19 cellular contexts compared by ENCODE assay signal in the genomic region with DNA sequence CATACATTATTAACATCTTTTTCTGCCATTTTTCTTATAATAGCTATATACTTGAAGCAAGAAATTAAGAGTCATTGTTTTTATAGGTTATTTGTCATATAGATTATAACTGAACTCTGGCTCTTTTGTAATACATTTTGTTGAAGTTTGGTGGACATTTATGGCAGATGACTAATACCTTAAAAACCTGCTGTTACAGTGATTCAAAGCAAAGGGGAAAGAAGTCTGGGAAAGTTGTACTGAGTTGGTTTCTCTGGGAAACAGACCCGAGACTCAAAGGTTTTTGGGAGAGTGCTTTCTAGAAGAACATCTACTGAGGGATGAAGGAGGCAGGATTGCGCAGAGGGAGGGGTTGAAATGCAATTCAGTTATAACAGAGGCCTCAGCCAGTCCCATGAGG. TPM values are rescaled to one million over a fixed set of nuclear protein-coding genes. Genes with fewer than 3 reads are reported as not detected.
DNase-seq lines count a peak whose midpoint lies in the region; ATAC-seq, FAIRE-seq and TF ChIP-seq lines count a peak whose summit lies in the region.
"Had no signal": no experiment of that assay in that cellular context is flagged by ENCODE, and none has a peak within 500 bp of the region (broad histone marks: within the 10 kb centered on the region; RNA-seq: fewer than 3 reads in every experiment).

No MANE protein-coding gene starts in this region.

- H3K9me3 ChIP-seq in PC-3 (ENCODE audit: low read length) (no peaks in the 10 kb centered on the region), H1 (ENCODE audit: insufficient read depth in 2 of 2, low read depth in 1 of 2, low read length in 1 of 2) (no peaks in the 10 kb centered on the region)
- H3K9me3 ChIP-seq: pancreas had no signal

- H3K4me1 ChIP-seq in PC-3 (ENCODE audit: insufficient read depth, low read length) = peaks cover 39% of the 10 kb centered on the region
- H3K4me1 ChIP-seq in H1 (replicated peaks in 1 of 4; ENCODE audit: control insufficient read depth in 3 of 4, insufficient read depth in 4 of 4, low read length in 3 of 4) = no peaks in the 10 kb centered on the region; a peak in 1 of 7 replicates

- H3K9me3 Mint-ChIP-seq in Calu3 (ENCODE audit: low read depth, unreplicated experiment) (no peaks in the 10 kb centered on the region), osteocyte (ENCODE audit: unreplicated experiment) (no peaks in the 10 kb centered on the region)
- H3K9me3 Mint-ChIP-seq: activated naive CD4-positive, alpha-beta T cell treated with anti-CD3 and anti-CD28 coated beads, Interleukin-2, amount 50 U/mL, for 72 hours had no signal

- 0 out of 2 replicates have a peak overlapping the region, but pooled peaks have one; percentile 0 for H4K8ac ChIP-seq in H1 (ENCODE audit: extremely low read depth, insufficient read depth, low read length)

- no peak for TF ChIP-seq POLR2A in H1 (IDR thresholded peaks at IDR 0.05; ENCODE audit: control extremely low read depth in 1 of 2, low read depth in 2 of 2, low read length in 2 of 2)

- no peaks in the 10 kb centered on the region for H3F3A ChIP-seq in PC-3 (ENCODE audit: low read length, unreplicated experiment)

- H3K9ac ChIP-seq in PC-3 (ENCODE audit: low read length) (peak overlapping the region; percentile 79), H1 (replicated peaks in 1 of 4; ENCODE audit: extremely low read depth in 1 of 4, low read depth in 3 of 4, low read length in 3 of 4) (no peak overlapping the region)

- H3K18ac ChIP-seq in H1 (ENCODE audit: extremely low read depth, low read length) = no peak overlapping the region

- H2AFZ ChIP-seq in PC-3 (ENCODE audit: low read length) (peak overlapping the region; percentile 56), H1 (ENCODE audit: low read length) (no peak overlapping the region)

- H3K4me3 ChIP-seq in PC-3 (ENCODE audit: low read length) (peak overlapping the region; percentile 35; the same call in 1 of the 2 replicates), H1 (ENCODE audit: extremely low read depth in 1 of 4, insufficient read depth in 2 of 4, low read depth in 3 of 4, low read length in 4 of 4) (no peak overlapping the region)
- H3K4me3 ChIP-seq: K562, lung, pancreas had no signal

- no peaks in the 10 kb centered on the region for H3K27me3 ChIP-seq in PC-3 (ENCODE audit: low read length)
- no peaks in the 10 kb centered on the region for H3K27me3 ChIP-seq in H1 (replicated peaks in 1 of 4; ENCODE audit: control insufficient read depth in 3 of 4, extremely low read depth in 1 of 4, insufficient read depth in 3 of 4, low read length in 3 of 4)
- H3K27me3 ChIP-seq: pancreas had no signal

- no peak overlapping the region for H3K56ac ChIP-seq in H1 (replicated peaks; ENCODE audit: insufficient read length, low read depth, low read length)

- ATAC-seq in PC-3 = peak; percentile 70
- ATAC-seq: activated CD8-positive, alpha-beta memory T cell treated with anti-CD3 and anti-CD28 coated beads, Interleukin-2, amount 10 ng/mL, durations not matched to agents 7 days and 5 days; activated naive CD4-positive, alpha-beta T cell treated with anti-CD3 and anti-CD28 coated beads, Interleukin-2, amount 50 U/mL, for 72 hours; K562; pancreas had no signal

- 92% methylated on average over 2 of the region's 2 CpGs; no CpG with 5 or more reads in 1 of the 2 experiments for WGBS in H1 (ENCODE audit: extremely low coverage in 1 of 2, insufficient coverage in 1 of 2, insufficient read length in 1 of 2, insufficient replicate concordance in 2 of 2, low coverage in 1 of 2, low lambda C conversion rate in 2 of 2, missing lambda C conversion rate in 1 of 2), 2 experiments

- no peak overlapping the region for H2AK5ac ChIP-seq in H1 (ENCODE audit: low read depth, low read length)

- in situ Hi-C loops in ACHN (cut with HindIII; ENCODE audit: low pct_ligation_motif_present, low pct_unique_long_range_greater_than_20kb, low sequenced_read_pairs) = no loop called here

- peaks cover 44% of the 10 kb centered on the region for H3K4me1 Mint-ChIP-seq in Calu3 (ENCODE audit: low read depth, unreplicated experiment)
- peaks cover 35% of the 10 kb centered on the region for H3K4me1 Mint-ChIP-seq in osteocyte (ENCODE audit: unreplicated experiment)

- no peaks in the 10 kb centered on the region for H3K27me3 Mint-ChIP-seq in Calu3 (ENCODE audit: unreplicated experiment)
- no peaks in the 10 kb centered on the region for H3K27me3 Mint-ChIP-seq in osteocyte (ENCODE audit: unreplicated experiment)
- H3K27me3 Mint-ChIP-seq: activated CD8-positive, alpha-beta memory T cell treated with anti-CD3 and anti-CD28 coated beads, Interleukin-2, amount 10 ng/mL, durations not matched to agents 7 days and 5 days; CD4-positive, CD25-positive, alpha-beta regulatory T cell had no signal

- H3K27ac ChIP-seq in PC-3 (ENCODE audit: low read length) (peak overlapping the region; percentile 99), H1 (ENCODE audit: low read depth, low read length) (no peak overlapping the region)
- H3K27ac ChIP-seq: pancreas had no signal

- no peaks in the 10 kb centered on the region for H3K9me2 ChIP-seq in PC-3 (replicated peaks; ENCODE audit: low read length)

- no peak overlapping the region for H3K4ac ChIP-seq in H1 (replicated peaks; ENCODE audit: insufficient read length, low read depth, low read length)

- CTCF ChIA-PET in Calu3 (lab: Charles Lee) (interaction anchor here (3.7 kb wide), 1 partner anchor 122 kb away, joined by 50 read pairs; no protein-coding TSS in a partner anchor), PC-3 (lab: Charles Lee) (interaction anchor here (0.6 kb wide), 1 partner anchor 11 kb away, joined by 3 read pairs; no protein-coding TSS in a partner anchor), H1 (lab: Charles Lee; ENCODE audit: partially characterized antibody) (interaction anchor here (0.7 to 4.3 kb wide), 8 partner anchors 10 to 365 kb away, joined by 3 to 29 read pairs (median 3); no protein-coding TSS in a partner anchor)

- H4K20me1 ChIP-seq in PC-3 (ENCODE audit: low read length) = no peaks in the 10 kb centered on the region
- H4K20me1 ChIP-seq in H1 (replicated peaks in 1 of 2; ENCODE audit: control insufficient read depth in 1 of 2, insufficient read depth in 2 of 2, low read length in 2 of 2) = no peaks in the 10 kb centered on the region

- H2BK120ac ChIP-seq in H1 (replicated peaks; ENCODE audit: low read depth, low read length) = no peak overlapping the region

- H3K4me3 Mint-ChIP-seq in Calu3 (ENCODE audit: low read depth, unreplicated experiment) (no peak overlapping the region), osteocyte (ENCODE audit: unreplicated experiment) (no peak overlapping the region)
- H3K4me3 Mint-ChIP-seq: activated CD8-positive, alpha-beta memory T cell treated with anti-CD3 and anti-CD28 coated beads, Interleukin-2, amount 10 ng/mL, durations not matched to agents 7 days and 5 days; CD4-positive, CD25-positive, alpha-beta regulatory T cell had no signal

- H3K23me2 ChIP-seq in H1 (ENCODE audit: low read depth, low read length) = no peaks in the 10 kb centered on the region

- no peak overlapping the region for H2BK20ac ChIP-seq in H1 (ENCODE audit: low read length)

- no peaks in the 10 kb centered on the region for H3K79me2 ChIP-seq in PC-3 (ENCODE audit: low read length)
- H3K79me2 ChIP-seq in H1 (ENCODE audit: control insufficient read depth in 1 of 2, insufficient read depth in 2 of 2, low read length in 2 of 2) = no peaks in the 10 kb centered on the region

- no peak for TF ChIP-seq EP300 in H1 (IDR thresholded peaks at IDR 0.05; ENCODE audit: borderline replicate concordance in 1 of 2, low read depth in 2 of 2, low read length in 2 of 2)

- BruUV-seq in Calu3 (replicated peaks; lab: Mats Ljungman, UMichigan) (no TSS peak), PC-3 (replicated peaks; lab: Mats Ljungman, UMichigan) (no TSS peak)

- intact Hi-C loops in Calu3 (cut with micrococcal nuclease; ENCODE audit: unreplicated experiment) = loop anchor here (5.0 kb wide), 1 partner anchor 141 kb away; no protein-coding TSS in a partner anchor
- intact Hi-C loops in PC-3 (cut with micrococcal nuclease) = no loop called here

- H3K79me1 ChIP-seq in H1 (ENCODE audit: low read depth, low read length) = no peaks in the 10 kb centered on the region

- POLR2A ChIA-PET in PC-3 (lab: Charles Lee; ENCODE audit: unreplicated experiment) = no interaction called here
- POLR2A ChIA-PET in H1 (lab: Charles Lee; ENCODE audit: partially characterized antibody) = no interaction called here

- no peak for DNase-seq in Calu3
- peak; percentile 81 for DNase-seq in PC-3
- no peak for DNase-seq in H1 (ENCODE audit: low read depth in 1 of 2, low spot score in 2 of 2)
- no peak for DNase-seq in osteocyte (ENCODE audit: extremely low spot score, unreplicated experiment)
- no peak for DNase-seq in ACHN
- no peak for DNase-seq in DMS53 (lab: John Stamatoyannopoulos, UW)
- DNase-seq in nucleus accumbens (lab: John Stamatoyannopoulos, UW) = no peak
- no peak for DNase-seq in islet precursor cell
- DNase-seq: activated CD8-positive, alpha-beta memory T cell treated with anti-CD3 and anti-CD28 coated beads, Interleukin-2, amount 10 ng/mL, durations not matched to agents 7 days and 5 days; CD4-positive, CD25-positive, alpha-beta regulatory T cell; hippocampal formation; NCI-H1436 treated with DMSO at 0.1 percent for 48 hours; NCI-H526; pancreas; Right ventricle myocardium superior; stimulated activated CD4-positive, alpha-beta T cell treated with anti-CD3 and anti-CD28 coated beads, Interleukin-2, amount 100 ng/mL, for 24 hours had no signal

- H2BK12ac ChIP-seq in H1 (ENCODE audit: low read depth, low read length) = no peak overlapping the region

- no peaks in the 10 kb centered on the region for H3K36me3 ChIP-seq in PC-3 (ENCODE audit: low read depth, low read length)
- H3K36me3 ChIP-seq in H1 (ENCODE audit: control insufficient read depth in 2 of 4, insufficient read depth in 4 of 4, low read length in 3 of 4) = no peaks in the 10 kb centered on the region
- H3K36me3 ChIP-seq: pancreas had no signal

- H4K5ac ChIP-seq in H1 (ENCODE audit: insufficient read length, low read depth, low read length) = no peak overlapping the region

- no peak for TF ChIP-seq RAD21 in H1 (IDR thresholded peaks at IDR 0.05 in 1 of 2, conservative IDR thresholded peaks at IDR 0.05 in 1 of 2; ENCODE audit: low read depth in 2 of 2, low read length in 2 of 2)

- H3K23ac ChIP-seq in H1 (ENCODE audit: insufficient read length) = no peak overlapping the region

- no peak for FAIRE-seq in H1 (lab: Jason Lieb, UNC)
- FAIRE-seq: K562, pancreas had no signal

- H2BK15ac ChIP-seq in H1 (ENCODE audit: low read length) = no peak overlapping the region

- H3K4me2 ChIP-seq in PC-3 (ENCODE audit: low read length) (peak overlapping the region; percentile 80), H1 (ENCODE audit: insufficient read depth in 1 of 2, low read depth in 2 of 2, low read length in 2 of 2) (no peak overlapping the region)

- H3K27ac Mint-ChIP-seq in Calu3 (ENCODE audit: unreplicated experiment) (peak overlapping the region; percentile 38), osteocyte (ENCODE audit: unreplicated experiment) (peak overlapping the region; percentile 80)
- H3K27ac Mint-ChIP-seq: activated CD8-positive, alpha-beta memory T cell treated with anti-CD3 and anti-CD28 coated beads, Interleukin-2, amount 10 ng/mL, durations not matched to agents 7 days and 5 days; CD4-positive, CD25-positive, alpha-beta regulatory T cell had no signal

- H3K36me3 Mint-ChIP-seq in Calu3 (ENCODE audit: insufficient read depth, unreplicated experiment) = no peaks in the 10 kb centered on the region
- H3K36me3 Mint-ChIP-seq in osteocyte (ENCODE audit: unreplicated experiment) = peaks cover 3% of the 10 kb centered on the region
- H3K36me3 Mint-ChIP-seq: activated CD8-positive, alpha-beta memory T cell treated with anti-CD3 and anti-CD28 coated beads, Interleukin-2, amount 10 ng/mL, durations not matched to agents 7 days and 5 days; activated naive CD4-positive, alpha-beta T cell treated with anti-CD3 and anti-CD28 coated beads, Interleukin-2, amount 50 U/mL, for 72 hours had no signal

- no peak overlapping the region for H4K91ac ChIP-seq in H1 (replicated peaks; ENCODE audit: insufficient read length, low read length)

- H2BK5ac ChIP-seq in H1 (ENCODE audit: low read depth, low read length) = no peak overlapping the region

- H3K14ac ChIP-seq in H1 (ENCODE audit: insufficient read length) = no peak overlapping the region

- TF ChIP-seq CTCF in Calu3 (IDR thresholded peaks at IDR 0.05; ENCODE audit: unreplicated experiment) = no peak
- TF ChIP-seq CTCF in PC-3 (conservative IDR thresholded peaks at IDR 0.05; ENCODE audit: low read depth, low read length) = no peak
- no peak for TF ChIP-seq CTCF in H1 (IDR thresholded peaks at IDR 0.05; ENCODE audit: control extremely low read depth in 1 of 3, insufficient read depth in 1 of 3, low read depth in 1 of 3, low read length in 3 of 3)
- no peak for TF ChIP-seq CTCF in osteocyte (IDR thresholded peaks at IDR 0.05)

RNA-seq across cellular contexts. Expression of gene NAP1L5, which starts 35.9 kb away (rescaled TPM):
- not detected in 2 replicates for total RNA-seq in Calu3 (2022)
- total RNA-seq in PC-3 (2014; rRNA removed) = not detected in 2 replicates
- total RNA-seq in H1 (2021; fragmentation: NEBNext Ultra II Directional; extraction: Animal tissue kit (Norgen Biotek cat#: 25700)) = 2.4 and 2.7 TPM in 2 replicates
- polyA plus RNA-seq in H1 (2011; rRNA removed) = 0.82 and 1.3 TPM in 2 replicates
- polyA plus RNA-seq in H1 (2011; cell fraction: cytosol; rRNA removed) = 2.5 TPM
- polyA plus RNA-seq in H1 (2011; cell fraction: nucleus; rRNA removed) = 0.40 TPM
- polyA plus RNA-seq in H1 (2012, experiment 1 of 2) = 1.5 to 2.4 TPM (median 2.2 TPM) in 4 replicates
- polyA plus RNA-seq in H1 (2012, experiment 2 of 2) = 0.30 TPM
- 1.6 TPM for polyA plus RNA-seq in H1 (2013, experiment 1 of 2)
- 1.9 TPM for polyA plus RNA-seq in H1 (2013, experiment 2 of 2)
- polyA minus RNA-seq in H1 (2011; rRNA and poly(A)+ RNA removed) = 0.82 and 0.95 TPM in 2 replicates
- 0.59 TPM for polyA minus RNA-seq in H1 (2011; cell fraction: cytosol; rRNA and poly(A)+ RNA removed)
- polyA minus RNA-seq in H1 (2011; cell fraction: nucleus; rRNA and poly(A)+ RNA removed) = 0.40 TPM
- total RNA-seq in osteocyte = 5.6 and 5.7 TPM in 2 replicates
